In the genomic region with DNA sequence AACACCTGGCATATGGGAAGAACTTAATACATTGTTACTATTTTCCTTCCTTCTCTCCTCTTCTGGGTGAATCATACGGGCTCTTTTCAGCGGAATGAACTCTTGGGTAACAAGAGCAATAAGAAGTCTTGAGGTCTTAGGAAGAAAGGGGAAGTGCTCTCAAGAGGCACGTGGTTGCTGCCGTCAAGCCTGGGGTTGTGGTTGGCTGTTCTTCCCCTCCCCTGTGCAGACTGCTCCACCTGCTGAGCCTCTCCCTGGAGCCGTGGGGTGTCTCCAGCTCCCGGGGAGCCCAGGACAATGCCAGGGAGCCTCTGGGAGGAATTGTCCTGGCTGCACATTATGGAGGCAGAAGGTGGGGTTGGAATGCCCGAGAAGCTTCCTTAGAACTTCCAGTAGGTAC, we compare ENCODE assay signal across 9 cellular contexts. TPM values are rescaled to one million over a fixed set of nuclear protein-coding genes. Genes with fewer than 3 reads are reported as not detected.
DNase-seq lines count a peak whose midpoint lies in the region; ATAC-seq and TF ChIP-seq lines count a peak whose summit lies in the region.
"Had no signal": no experiment of that assay in that cellular context is flagged by ENCODE, and none has a peak within 500 bp of the region (broad histone marks: within the 10 kb centered on the region; RNA-seq: fewer than 3 reads in every experiment).

No MANE protein-coding gene starts in this region.

- in situ Hi-C loops in GM13976 (cut with MboI; ENCODE audit: low sequenced_read_pairs, unreplicated experiment) = no loop called here

- no peaks in the 10 kb centered on the region for H3K27me3 ChIP-seq in spleen (replicated peaks in 1 of 7)

- H3K36me3 ChIP-seq in KOPT-K1 (ENCODE audit: insufficient read depth, low read length) = no peaks in the 10 kb centered on the region
- peaks cover 0 to 4% (median 0%) of the 10 kb centered on the region in 6 donors for H3K36me3 ChIP-seq in spleen

- TF ChIP-seq CTCF in GM13976 (IDR thresholded peaks at IDR 0.05; ENCODE audit: borderline replicate concordance, control extremely low read depth, extremely low read depth, insufficient read depth, missing control alignments) = no peak
- TF ChIP-seq CTCF in spleen (IDR thresholded peaks at IDR 0.05 in 8 of 11, conservative IDR thresholded peaks at IDR 0.05 in 3 of 11) = no peak

- DNase-seq in GM13976 (ENCODE audit: low spot score) (peak; percentile 83), activated gamma-delta T cell (lab: John Stamatoyannopoulos, UW) (peak; percentile 18), spleen (peak; percentile 93), NCI-H524 (lab: John Stamatoyannopoulos, UW) (no peak), hippocampal formation (lab: John Stamatoyannopoulos, UW) (no peak)
- no peak for DNase-seq in activated T-helper 2 cell treated with anti-CD3 and anti-CD28 coated beads, Interferon-gamma antibody, Interleukin-2, Interleukin-4, amounts not matched to agents 10 μg/mL and 5 μg/mL and 100 μg/mL, durations not matched to agents 14 hours and 24 hours and 36 hours (ENCODE audit: low spot score)

- WGBS in spleen, 5 donors = 11 to 35% (median 21%) methylated on average over 5 to 7 of the region's 7 CpGs

- H3K4me3 Mint-ChIP-seq in activated T-helper 2 cell treated with anti-CD3 and anti-CD28 coated beads, Interferon-gamma antibody, Interleukin-2, Interleukin-4, amounts not matched to agents 10 μg/mL and 5 μg/mL and 100 μg/mL, durations not matched to agents 14 hours and 24 hours and 36 hours (ENCODE audit: low read depth) = no peak overlapping the region
- H3K4me3 Mint-ChIP-seq: activated naive CD8-positive, alpha-beta T cell had no signal

- no peaks in the 10 kb centered on the region for H3K9me3 ChIP-seq in KOPT-K1 (ENCODE audit: insufficient read depth, low read length, poor library complexity, severe bottlenecking)
- H3K9me3 ChIP-seq in spleen = no peaks in the 10 kb centered on the region

- H3K27me3 Mint-ChIP-seq in activated T-helper 2 cell treated with anti-CD3 and anti-CD28 coated beads, Interferon-gamma antibody, Interleukin-2, Interleukin-4, amounts not matched to agents 10 μg/mL and 5 μg/mL and 100 μg/mL, durations not matched to agents 14 hours and 24 hours and 36 hours (ENCODE audit: low read depth) = peaks cover 4% of the 10 kb centered on the region
- H3K27me3 Mint-ChIP-seq: activated naive CD8-positive, alpha-beta T cell had no signal

- TF ChIP-seq POLR2A in spleen (IDR thresholded peaks at IDR 0.05) = no peak

- no peaks in the 10 kb centered on the region for H3K9me3 Mint-ChIP-seq in activated T-helper 2 cell treated with anti-CD3 and anti-CD28 coated beads, Interferon-gamma antibody, Interleukin-2, Interleukin-4, amounts not matched to agents 10 μg/mL and 5 μg/mL and 100 μg/mL, durations not matched to agents 14 hours and 24 hours and 36 hours

- no peak overlapping the region for H3K27ac Mint-ChIP-seq in activated T-helper 2 cell treated with anti-CD3 and anti-CD28 coated beads, Interferon-gamma antibody, Interleukin-2, Interleukin-4, amounts not matched to agents 10 μg/mL and 5 μg/mL and 100 μg/mL, durations not matched to agents 14 hours and 24 hours and 36 hours
- H3K27ac Mint-ChIP-seq: activated naive CD8-positive, alpha-beta T cell had no signal

- H3K4me3 ChIP-seq in spleen = peak overlapping the region in 1 of 8 donors; percentile 14

- H3K27ac ChIP-seq in KOPT-K1 (ENCODE audit: low read depth, low read length, poor library complexity, severe bottlenecking) (peak overlapping the region; percentile 69), spleen (peak overlapping the region in 5 of 8 donors; percentile 14 to 79 (median 73))

- intact Hi-C loops in spleen (cut with DNase I; ENCODE audit: low total_unique reads) = no loop called here
- intact Hi-C loops in activated T-helper 2 cell treated with anti-CD3 and anti-CD28 coated beads, Interferon-gamma antibody, Interleukin-2, Interleukin-4, amounts not matched to agents 10 μg/mL and 5 μg/mL and 100 μg/mL, durations not matched to agents 14 hours and 24 hours and 36 hours (cut with micrococcal nuclease) = no loop called here

- no peaks in the 10 kb centered on the region for H3K36me3 Mint-ChIP-seq in activated T-helper 2 cell treated with anti-CD3 and anti-CD28 coated beads, Interferon-gamma antibody, Interleukin-2, Interleukin-4, amounts not matched to agents 10 μg/mL and 5 μg/mL and 100 μg/mL, durations not matched to agents 14 hours and 24 hours and 36 hours (ENCODE audit: low read depth)
- H3K36me3 Mint-ChIP-seq: activated naive CD8-positive, alpha-beta T cell had no signal

- peaks cover 15% of the 10 kb centered on the region for H3K4me1 Mint-ChIP-seq in activated T-helper 2 cell treated with anti-CD3 and anti-CD28 coated beads, Interferon-gamma antibody, Interleukin-2, Interleukin-4, amounts not matched to agents 10 μg/mL and 5 μg/mL and 100 μg/mL, durations not matched to agents 14 hours and 24 hours and 36 hours (ENCODE audit: low read depth)

- peaks cover 0 to 26% (median 12%) of the 10 kb centered on the region in 6 donors for H3K4me1 ChIP-seq in spleen

- peak; percentile 92 for ATAC-seq in GM21576 (IDR thresholded peaks at IDR 0.05; ENCODE audit: unreplicated experiment)

RNA-seq across cellular contexts. Expression of a gene that starts 19.4 kb away (rescaled TPM):
- 10 to 100 TPM in 4 of 7 donors, 1 to 10 TPM in 3; 3.1 to 19.9 (median 11.7) TPM for total RNA-seq in spleen
- polyA plus RNA-seq in spleen = 1 to 10 TPM; 3.0 to 9.0 (median 7.4) TPM
- total RNA-seq in activated T-helper 2 cell treated with anti-CD3 and anti-CD28 coated beads, Interferon-gamma antibody, Interleukin-2, Interleukin-4, amounts not matched to agents 10 μg/mL and 5 μg/mL and 100 μg/mL, durations not matched to agents 14 hours and 24 hours and 36 hours = 3.0 and 4.0 TPM in 2 replicates

Comparison
In these comparisons a context has a peak if more than half of its experiments do, and no peak if none do; other contexts are left out.
1. DNase-seq: peak in GM13976 (single experiment), activated gamma-delta T cell (single experiment) and spleen (single experiment); none in NCI-H524 (0 of 2), activated T-helper 2 cell treated with anti-CD3 and anti-CD28 coated beads, Interferon-gamma antibody, Interleukin-2, Interleukin-4, amounts not matched to agents 10 μg/mL and 5 μg/mL and 100 μg/mL, durations not matched to agents 14 hours and 24 hours and 36 hours (single experiment) and hippocampal formation (0 of 2).